ENCODE assay signal across 9 cellular contexts in genomic region chrX:154827624-154828408, GRCh38. TPM values are rescaled to one million over a fixed set of nuclear protein-coding genes. Genes with fewer than 3 reads are reported as not detected.
DNase-seq lines count a peak whose midpoint lies in the region; ATAC-seq and TF ChIP-seq lines count a peak whose summit lies in the region.
"Had no signal": no experiment of that assay in that cellular context is flagged by ENCODE, and none has a peak within 500 bp of the region (broad histone marks: within the 10 kb centered on the region; RNA-seq: fewer than 3 reads in every experiment).

No MANE protein-coding gene starts in this region.

- DNase-seq in GM12865 (ENCODE audit: low read depth) (peak; percentile 70), SKM-1 (lab: John Stamatoyannopoulos, UW; ENCODE audit: unreplicated experiment) (no peak), DMS 273 (lab: John Stamatoyannopoulos, UW; ENCODE audit: unreplicated experiment) (no peak), mesenteric fat pad (ENCODE audit: low spot score) (no peak), vagina (ENCODE audit: extremely low spot score in 2 of 2) (no peak)
- DNase-seq in activated T-helper 2 cell treated with anti-CD3 and anti-CD28 coated beads, Interferon-gamma antibody, Interleukin-2, Interleukin-4, amounts not matched to agents 10 μg/mL and 5 μg/mL and 100 μg/mL, durations not matched to agents 14 hours and 24 hours and 36 hours (ENCODE audit: low spot score) = no peak

- peaks cover 25% of the 10 kb centered on the region for H3K4me1 Mint-ChIP-seq in activated T-helper 2 cell treated with anti-CD3 and anti-CD28 coated beads, Interferon-gamma antibody, Interleukin-2, Interleukin-4, amounts not matched to agents 10 μg/mL and 5 μg/mL and 100 μg/mL, durations not matched to agents 14 hours and 24 hours and 36 hours (ENCODE audit: low read depth)
- H3K4me1 Mint-ChIP-seq: neural crest cell had no signal

- H3K9me3 ChIP-seq in vagina = no peaks in the 10 kb centered on the region

- H3K36me3 ChIP-seq in vagina = no peaks in the 10 kb centered on the region

- no peaks in the 10 kb centered on the region for H3K9me3 Mint-ChIP-seq in activated T-helper 2 cell treated with anti-CD3 and anti-CD28 coated beads, Interferon-gamma antibody, Interleukin-2, Interleukin-4, amounts not matched to agents 10 μg/mL and 5 μg/mL and 100 μg/mL, durations not matched to agents 14 hours and 24 hours and 36 hours

- ATAC-seq in GM19351 (IDR thresholded peaks at IDR 0.05; ENCODE audit: unreplicated experiment) (peak; percentile 89), HG03097 (IDR thresholded peaks at IDR 0.05; ENCODE audit: low FRiP score, unreplicated experiment) (peak; percentile 85)

- no peaks in the 10 kb centered on the region for H3K36me3 Mint-ChIP-seq in activated T-helper 2 cell treated with anti-CD3 and anti-CD28 coated beads, Interferon-gamma antibody, Interleukin-2, Interleukin-4, amounts not matched to agents 10 μg/mL and 5 μg/mL and 100 μg/mL, durations not matched to agents 14 hours and 24 hours and 36 hours (ENCODE audit: low read depth)

- H3K27ac ChIP-seq in vagina = no peak overlapping the region

- no peak for TF ChIP-seq POLR2A in vagina (IDR thresholded peaks at IDR 0.05)

- intact Hi-C loops in activated T-helper 2 cell treated with anti-CD3 and anti-CD28 coated beads, Interferon-gamma antibody, Interleukin-2, Interleukin-4, amounts not matched to agents 10 μg/mL and 5 μg/mL and 100 μg/mL, durations not matched to agents 14 hours and 24 hours and 36 hours (cut with micrococcal nuclease) = no loop called here
- intact Hi-C loops in vagina (cut with DNase I) = no loop called here

- peak overlapping the region; percentile 12 for H3K4me3 ChIP-seq in GM12865 (ENCODE audit: low read depth, low read length)
- H3K4me3 ChIP-seq in vagina = no peak overlapping the region

- no peak overlapping the region for H3K4me3 Mint-ChIP-seq in activated T-helper 2 cell treated with anti-CD3 and anti-CD28 coated beads, Interferon-gamma antibody, Interleukin-2, Interleukin-4, amounts not matched to agents 10 μg/mL and 5 μg/mL and 100 μg/mL, durations not matched to agents 14 hours and 24 hours and 36 hours (ENCODE audit: low read depth)
- H3K4me3 Mint-ChIP-seq: neural crest cell had no signal

- no peaks in the 10 kb centered on the region for H3K27me3 Mint-ChIP-seq in activated T-helper 2 cell treated with anti-CD3 and anti-CD28 coated beads, Interferon-gamma antibody, Interleukin-2, Interleukin-4, amounts not matched to agents 10 μg/mL and 5 μg/mL and 100 μg/mL, durations not matched to agents 14 hours and 24 hours and 36 hours (ENCODE audit: low read depth)

- no peaks in the 10 kb centered on the region for H3K27me3 ChIP-seq in vagina

- H3K27ac Mint-ChIP-seq in activated T-helper 2 cell treated with anti-CD3 and anti-CD28 coated beads, Interferon-gamma antibody, Interleukin-2, Interleukin-4, amounts not matched to agents 10 μg/mL and 5 μg/mL and 100 μg/mL, durations not matched to agents 14 hours and 24 hours and 36 hours = peak overlapping the region; percentile 76

- no peaks in the 10 kb centered on the region for H3K4me1 ChIP-seq in vagina

- no peak for TF ChIP-seq CTCF in GM12865 (IDR thresholded peaks at IDR 0.05; ENCODE audit: insufficient read depth, low read depth, low read length, missing control alignments)
- no peak for TF ChIP-seq CTCF in vagina (IDR thresholded peaks at IDR 0.05)

RNA-seq across cellular contexts. Expression of gene SMIM9, which starts 6.6 kb away (rescaled TPM):
- total RNA-seq in activated T-helper 2 cell treated with anti-CD3 and anti-CD28 coated beads, Interferon-gamma antibody, Interleukin-2, Interleukin-4, amounts not matched to agents 10 μg/mL and 5 μg/mL and 100 μg/mL, durations not matched to agents 14 hours and 24 hours and 36 hours = not detected in 2 replicates
- total RNA-seq in mesenteric fat pad (not detected), vagina (not detected)
- total RNA-seq: neural crest cell had no signal

RNA-seq across cellular contexts. Expression of gene MPP1, which starts 22.5 kb away (rescaled TPM):
- total RNA-seq in activated T-helper 2 cell treated with anti-CD3 and anti-CD28 coated beads, Interferon-gamma antibody, Interleukin-2, Interleukin-4, amounts not matched to agents 10 μg/mL and 5 μg/mL and 100 μg/mL, durations not matched to agents 14 hours and 24 hours and 36 hours = 27.7 and 31.5 TPM in 2 replicates
- 85.1 TPM for total RNA-seq in mesenteric fat pad
- 15.7 TPM for total RNA-seq in vagina

RNA-seq across cellular contexts. Expression of gene F8A1, which starts 58.3 kb away (rescaled TPM):
- 25.6 and 27.0 TPM in 2 replicates for total RNA-seq in activated T-helper 2 cell treated with anti-CD3 and anti-CD28 coated beads, Interferon-gamma antibody, Interleukin-2, Interleukin-4, amounts not matched to agents 10 μg/mL and 5 μg/mL and 100 μg/mL, durations not matched to agents 14 hours and 24 hours and 36 hours
- total RNA-seq in mesenteric fat pad (32.8 TPM), vagina (8.1 TPM)
